Comparison of ENCODE assay signal across 25 cellular contexts in the genomic region with DNA sequence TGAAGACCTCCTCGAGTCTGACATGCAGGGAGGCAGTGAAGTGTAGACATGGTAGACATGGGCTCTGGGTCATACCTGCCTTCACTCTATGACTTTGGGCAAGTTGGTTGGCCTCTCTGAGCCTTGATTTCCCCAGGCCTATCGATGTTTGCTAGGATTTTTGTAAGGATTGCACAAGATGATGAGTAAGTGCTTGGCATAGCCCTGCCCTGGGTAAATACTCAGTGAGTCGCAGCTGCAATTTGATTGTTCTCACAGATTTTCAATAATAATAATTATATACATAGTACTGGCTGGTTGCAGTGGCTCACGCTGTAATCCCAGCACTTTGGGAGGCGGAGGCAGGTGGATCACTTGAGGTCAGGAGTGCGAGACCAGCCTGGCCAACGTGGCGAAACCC. TPM values are rescaled to one million over a fixed set of nuclear protein-coding genes. Genes with fewer than 3 reads are reported as not detected.
DNase-seq lines count a peak whose midpoint lies in the region; ATAC-seq and TF ChIP-seq lines count a peak whose summit lies in the region.
"Had no signal": no experiment of that assay in that cellular context is flagged by ENCODE, and none has a peak within 500 bp of the region (broad histone marks: within the 10 kb centered on the region; RNA-seq: fewer than 3 reads in every experiment).

No MANE protein-coding gene starts in this region.

- no peak overlapping the region for H3K27ac ChIP-seq in thyroid gland
- H3K27ac ChIP-seq in neural progenitor cell, result no peak overlapping the region
- H3K27ac ChIP-seq: esophagus muscularis mucosa, heart left ventricle, pancreas had no signal

- intact Hi-C loops in thyroid gland (cut with DNase I), result no loop called here

- peaks cover 39% of the 10 kb centered on the region for H3K36me3 Mint-ChIP-seq in activated CD4-positive, alpha-beta T cell treated with anti-CD3 and anti-CD28 coated beads, Interleukin-2, amount 10 ng/mL, durations not matched to agents 7 days and 5 days (ENCODE audit: low read depth)
- peaks cover 46 to 66% of the 10 kb centered on the region in 2 donors for H3K36me3 Mint-ChIP-seq in stimulated activated naive B cell treated with anti-CD40 and anti-IgM and Interleukin-4, amounts not matched to agents 10 μg/mL and 1 μg/mL and 100 μg/mL, for 72 hours
- H3K36me3 Mint-ChIP-seq in neural progenitor cell, result peaks cover 36% of the 10 kb centered on the region

- H3K27ac Mint-ChIP-seq in activated CD4-positive, alpha-beta T cell treated with anti-CD3 and anti-CD28 coated beads, Interleukin-2, amount 10 ng/mL, durations not matched to agents 7 days and 5 days, result peak overlapping the region; percentile 36
- H3K27ac Mint-ChIP-seq in stimulated activated naive B cell treated with anti-CD40 and anti-IgM and Interleukin-4, amounts not matched to agents 10 μg/mL and 1 μg/mL and 100 μg/mL, for 72 hours, result peak overlapping the region; percentile 42
- no peak overlapping the region for H3K27ac Mint-ChIP-seq in neural progenitor cell
- H3K27ac Mint-ChIP-seq: CD8-positive, alpha-beta memory T cell; type B pancreatic cell had no signal

- ATAC-seq in stimulated activated naive B cell treated with anti-CD40 and anti-IgM and Interleukin-4, amounts not matched to agents 10 μg/mL and 1 μg/mL and 100 μg/mL, for 72 hours (replicated peaks), result no peak
- ATAC-seq: heart left ventricle, K562, pancreas had no signal

- H3K36me3 ChIP-seq in MG63, result peaks cover 76% of the 10 kb centered on the region
- peaks cover 46 to 54% of the 10 kb centered on the region in 2 donors for H3K36me3 ChIP-seq in thyroid gland
- no peaks in the 10 kb centered on the region for H3K36me3 ChIP-seq in neural progenitor cell

- no peak for DNase-seq in activated CD4-positive, alpha-beta T cell treated with anti-CD3 and anti-CD28 coated beads, Interleukin-2, amount 10 ng/mL, durations not matched to agents 7 days and 5 days
- no peak for DNase-seq in activated CD4-positive, alpha-beta T cell treated with anti-CD3 and anti-CD28 coated beads for 4 hours
- DNase-seq in MG63 (peak; percentile 12), fibroblast of gingiva (ENCODE audit: low read depth) (peak; percentile 44), thyroid gland (no peak), GDM1 (lab: John Stamatoyannopoulos, UW) (no peak), neural progenitor cell (ENCODE audit: low spot score) (no peak)
- DNase-seq in stimulated activated naive B cell treated with anti-CD40 and anti-IgM and Interleukin-4, amounts not matched to agents 10 μg/mL and 1 μg/mL and 100 μg/mL, for 72 hours, result no peak
- DNase-seq: activated CD4-positive, alpha-beta T cell treated with anti-CD3 and anti-CD28 coated beads, Interleukin-2, amount 50 U/mL, for 1 hour; activated CD8-positive, alpha-beta memory T cell treated with anti-CD3 and anti-CD28 coated beads, Interleukin-2, amount 50 U/mL, for 4 hours; activated gamma-delta T cell; amygdala; CD8-positive, alpha-beta memory T cell; DMS53; heart left ventricle; islet precursor cell; NCI-H1092 treated with DMSO at 0.1 percent for 48 hours; NCI-H510A; pancreas; stimulated activated naive CD4-positive, alpha-beta T cell treated with Interleukin-2 at 50 U/mL for 16 hours; SW 1271 had no signal

- H3F3A ChIP-seq in neural progenitor cell (ENCODE audit: low read depth), result peaks cover 3% of the 10 kb centered on the region

- no peaks in the 10 kb centered on the region for H3K9me3 ChIP-seq in MG63
- H3K9me3 ChIP-seq in thyroid gland, result no peaks in the 10 kb centered on the region
- H3K9me3 ChIP-seq in neural progenitor cell (ENCODE audit: low read depth), result no peaks in the 10 kb centered on the region
- H3K9me3 ChIP-seq: esophagus muscularis mucosa, heart left ventricle, pancreas had no signal

- no peaks in the 10 kb centered on the region for H3K4me1 ChIP-seq in thyroid gland
- H3K4me1 ChIP-seq in neural progenitor cell, result no peaks in the 10 kb centered on the region
- H3K4me1 ChIP-seq: esophagus muscularis mucosa, pancreas had no signal

- no peak overlapping the region for H3K4me2 ChIP-seq in neural progenitor cell

- CTCF ChIA-PET in activated CD4-positive, alpha-beta T cell treated with anti-CD3 and anti-CD28 coated beads, Interleukin-2, amount 10 ng/mL, durations not matched to agents 7 days and 5 days (lab: Charles Lee), result interaction anchor here (1.1 to 1.7 kb wide), 3 partner anchors 11 to 21 kb away, joined by 3 to 4 read pairs (median 3); no protein-coding TSS in a partner anchor

- H3K27me3 ChIP-seq in MG63 (no peaks in the 10 kb centered on the region), thyroid gland (no peaks in the 10 kb centered on the region), neural progenitor cell (no peaks in the 10 kb centered on the region)
- H3K27me3 ChIP-seq: esophagus muscularis mucosa, heart left ventricle, pancreas had no signal

- POLR2A ChIA-PET in activated CD4-positive, alpha-beta T cell treated with anti-CD3 and anti-CD28 coated beads, Interleukin-2, amount 10 ng/mL, durations not matched to agents 7 days and 5 days (lab: Charles Lee), result no interaction called here

- H3K4me3 Mint-ChIP-seq in activated CD4-positive, alpha-beta T cell treated with anti-CD3 and anti-CD28 coated beads, Interleukin-2, amount 10 ng/mL, durations not matched to agents 7 days and 5 days, result no peak overlapping the region
- H3K4me3 Mint-ChIP-seq in stimulated activated naive B cell treated with anti-CD40 and anti-IgM and Interleukin-4, amounts not matched to agents 10 μg/mL and 1 μg/mL and 100 μg/mL, for 72 hours, result no peak overlapping the region
- no peak overlapping the region for H3K4me3 Mint-ChIP-seq in neural progenitor cell
- H3K4me3 Mint-ChIP-seq: CD8-positive, alpha-beta memory T cell; central memory CD8-positive, alpha-beta T cell; type B pancreatic cell had no signal

- TF ChIP-seq CTCF in thyroid gland (IDR thresholded peaks at IDR 0.05) (no peak), neural progenitor cell (IDR thresholded peaks at IDR 0.05) (no peak)

- H2AFZ ChIP-seq in neural progenitor cell (replicated peaks), result no peak overlapping the region

- no peaks in the 10 kb centered on the region for H3K27me3 Mint-ChIP-seq in activated CD4-positive, alpha-beta T cell treated with anti-CD3 and anti-CD28 coated beads, Interleukin-2, amount 10 ng/mL, durations not matched to agents 7 days and 5 days
- no peaks in the 10 kb centered on the region for H3K27me3 Mint-ChIP-seq in stimulated activated naive B cell treated with anti-CD40 and anti-IgM and Interleukin-4, amounts not matched to agents 10 μg/mL and 1 μg/mL and 100 μg/mL, for 72 hours
- H3K27me3 Mint-ChIP-seq in neural progenitor cell (ENCODE audit: insufficient read depth, low read depth), result no peaks in the 10 kb centered on the region
- H3K27me3 Mint-ChIP-seq: CD8-positive, alpha-beta memory T cell; central memory CD8-positive, alpha-beta T cell; type B pancreatic cell had no signal

- H3K9me3 Mint-ChIP-seq in activated CD4-positive, alpha-beta T cell treated with anti-CD3 and anti-CD28 coated beads, Interleukin-2, amount 10 ng/mL, durations not matched to agents 7 days and 5 days, result no peaks in the 10 kb centered on the region
- no peaks in the 10 kb centered on the region for H3K9me3 Mint-ChIP-seq in stimulated activated naive B cell treated with anti-CD40 and anti-IgM and Interleukin-4, amounts not matched to agents 10 μg/mL and 1 μg/mL and 100 μg/mL, for 72 hours
- no peaks in the 10 kb centered on the region for H3K9me3 Mint-ChIP-seq in neural progenitor cell
- H3K9me3 Mint-ChIP-seq: CD8-positive, alpha-beta memory T cell; central memory CD8-positive, alpha-beta T cell; type B pancreatic cell had no signal

- no peak overlapping the region for H3K9ac ChIP-seq in neural progenitor cell

- H3K4me1 Mint-ChIP-seq in activated CD4-positive, alpha-beta T cell treated with anti-CD3 and anti-CD28 coated beads, Interleukin-2, amount 10 ng/mL, durations not matched to agents 7 days and 5 days, result no peaks in the 10 kb centered on the region
- H3K4me1 Mint-ChIP-seq in stimulated activated naive B cell treated with anti-CD40 and anti-IgM and Interleukin-4, amounts not matched to agents 10 μg/mL and 1 μg/mL and 100 μg/mL, for 72 hours, result peaks cover 4 to 5% of the 10 kb centered on the region in 2 donors
- no peaks in the 10 kb centered on the region for H3K4me1 Mint-ChIP-seq in neural progenitor cell
- H3K4me1 Mint-ChIP-seq: CD8-positive, alpha-beta memory T cell; central memory CD8-positive, alpha-beta T cell had no signal

- WGBS in thyroid gland, 2 donors, result 91 to 93% methylated on average over 8 of the region's 8 CpGs

- H3K79me2 ChIP-seq in neural progenitor cell (ENCODE audit: low read depth), result no peaks in the 10 kb centered on the region

- peaks cover 24% of the 10 kb centered on the region for H4K20me1 ChIP-seq in neural progenitor cell (ENCODE audit: low read depth)

- H3K4me3 ChIP-seq in MG63, result no peak overlapping the region
- H3K4me3 ChIP-seq in thyroid gland (replicated peaks in 1 of 3), result no peak overlapping the region
- H3K4me3 ChIP-seq in neural progenitor cell, result no peak overlapping the region
- H3K4me3 ChIP-seq: esophagus muscularis mucosa, heart left ventricle, K562, pancreas had no signal

- no peak for TF ChIP-seq POLR2A in thyroid gland (IDR thresholded peaks at IDR 0.05)

RNA-seq across cellular contexts. Expression of a gene that starts 18.1 kb away (rescaled TPM):
- total RNA-seq in activated CD4-positive, alpha-beta T cell treated with anti-CD3 and anti-CD28 coated beads, Interleukin-2, amount 10 ng/mL, durations not matched to agents 7 days and 5 days, result 100 to 1,000 TPM; 208 to 233 TPM
- 72.8 and 117 TPM in 2 replicates for total RNA-seq in MG63 (2014; rRNA removed; shearing (Covaris generic); ENCODE audit: low replicate concordance)
- 10 to 100 TPM; 16.7 to 34.7 (median 25.1) TPM for total RNA-seq in thyroid gland
- 131 and 132 TPM in 2 replicates for total RNA-seq in neural progenitor cell (ENCODE audit: low replicate concordance)

RNA-seq across cellular contexts. Expression of a gene that starts 37.2 kb away (rescaled TPM):
- total RNA-seq in activated CD4-positive, alpha-beta T cell treated with anti-CD3 and anti-CD28 coated beads, Interleukin-2, amount 10 ng/mL, durations not matched to agents 7 days and 5 days, result under 1 TPM; 0.31 to 0.32 TPM
- total RNA-seq in MG63 (2014; rRNA removed; shearing (Covaris generic); ENCODE audit: low replicate concordance), result 36.1 and 66.9 TPM in 2 replicates
- total RNA-seq in thyroid gland (10 to 100 TPM in 1 of 4 donors, 1 to 10 TPM in 3; 5.2 to 13.0 (median 6.9) TPM), neural progenitor cell (ENCODE audit: low replicate concordance) (2.4 and 6.5 TPM in 2 replicates)
- total RNA-seq: K562 had no signal

Comparison
In these comparisons a context has a peak if more than half of its experiments do, and no peak if none do; other contexts are left out.
1. DNase-seq: peak in MG63 (single experiment) and fibroblast of gingiva (single experiment); none in activated CD4-positive, alpha-beta T cell treated with anti-CD3 and anti-CD28 coated beads, Interleukin-2, amount 10 ng/mL, durations not matched to agents 7 days and 5 days (single experiment), activated CD4-positive, alpha-beta T cell treated with anti-CD3 and anti-CD28 coated beads for 4 hours (0 of 2), stimulated activated naive B cell treated with anti-CD40 and anti-IgM and Interleukin-4, amounts not matched to agents 10 μg/mL and 1 μg/mL and 100 μg/mL, for 72 hours (single experiment), thyroid gland (0 of 2), GDM1 (single experiment) and neural progenitor cell (single experiment).